Comparison of ENCODE assay signal across 13 cellular contexts in genomic region chr6:71181565-71181964, GRCh38.
A peak's percentile ranks its signal among the peaks of the same experiment; 100 is the strongest.
DNase-seq lines count a peak whose midpoint lies in the region; ATAC-seq and TF ChIP-seq lines count a peak whose summit lies in the region.
"Had no signal": no experiment of that assay in that cellular context is flagged by ENCODE, and none has a peak within 500 bp of the region (broad histone marks: within the 10 kb centered on the region; RNA-seq: fewer than 3 reads in every experiment).

No MANE protein-coding gene starts in this region.

- intact Hi-C loops in natural killer cell (cut with micrococcal nuclease), result no loop called here
- intact Hi-C loops in naive thymus-derived CD4-positive, alpha-beta T cell (cut with micrococcal nuclease), result no loop called here

- CTCF ChIA-PET in naive thymus-derived CD4-positive, alpha-beta T cell (lab: Charles Lee), result no interaction called here

- DNase-seq in GM04504 (ENCODE audit: low read depth) (peak; percentile 60), NT2/D1 (ENCODE audit: low read depth, low spot score) (peak; percentile 62), fibroblast of gingiva (ENCODE audit: low read depth) (peak; percentile 78), omental fat pad (ENCODE audit: low spot score) (no peak), NCI-H1092 (lab: John Stamatoyannopoulos, UW) (no peak), occipital lobe (lab: John Stamatoyannopoulos, UW) (no peak), natural killer cell (no peak)
- no peak for DNase-seq in naive thymus-derived CD4-positive, alpha-beta T cell
- DNase-seq: activated T-cell treated with anti-CD3 and anti-CD28 coated beads, Interleukin-2, amount 50 U/mL, for 4 hours; KBM-7; NCI-H510A treated with DMSO at 0.1 percent for 48 hours had no signal

- H3K9ac ChIP-seq in NT2/D1 (ENCODE audit: insufficient read length, low read depth), result no peak overlapping the region

- H3K27me3 ChIP-seq in NT2/D1 (ENCODE audit: insufficient read depth, insufficient read length), result no peaks in the 10 kb centered on the region
- no peaks in the 10 kb centered on the region for H3K27me3 ChIP-seq in naive thymus-derived CD4-positive, alpha-beta T cell (ENCODE audit: control insufficient read depth in 2 of 2, insufficient read depth in 2 of 2, low read length in 2 of 2)

- no peaks in the 10 kb centered on the region for H3K9me3 ChIP-seq in NT2/D1 (ENCODE audit: insufficient read depth, low read length)
- no peaks in the 10 kb centered on the region for H3K9me3 ChIP-seq in naive thymus-derived CD4-positive, alpha-beta T cell (ENCODE audit: control insufficient read depth in 2 of 3, low read length in 3 of 3)
- H3K9me3 ChIP-seq: prostate gland had no signal

- H3K36me3 Mint-ChIP-seq in natural killer cell, result no peaks in the 10 kb centered on the region
- no peaks in the 10 kb centered on the region for H3K36me3 Mint-ChIP-seq in naive thymus-derived CD4-positive, alpha-beta T cell

- no peak overlapping the region for H3K27ac Mint-ChIP-seq in natural killer cell
- H3K27ac Mint-ChIP-seq in naive thymus-derived CD4-positive, alpha-beta T cell, result no peak overlapping the region

- ATAC-seq in omental fat pad (ENCODE audit: low FRiP score), result peak; percentile 98
- no peak for ATAC-seq in natural killer cell
- no peak for ATAC-seq in naive thymus-derived CD4-positive, alpha-beta T cell
- ATAC-seq: activated T-cell treated with anti-CD3 and anti-CD28 coated beads, Interleukin-2, amount 50 U/mL, for 4 hours had no signal

- no peaks in the 10 kb centered on the region for H3K36me3 ChIP-seq in NT2/D1 (ENCODE audit: insufficient read depth, insufficient read length, low read length)
- H3K36me3 ChIP-seq in naive thymus-derived CD4-positive, alpha-beta T cell (ENCODE audit: control insufficient read depth in 2 of 3, insufficient read depth in 3 of 3, low read length in 3 of 3), result no peaks in the 10 kb centered on the region
- H3K36me3 ChIP-seq: prostate gland had no signal

- H3K27me3 Mint-ChIP-seq in natural killer cell (ENCODE audit: low read depth in 2 of 2), result peaks cover 22 to 31% of the 10 kb centered on the region in 2 donors
- H3K27me3 Mint-ChIP-seq in naive thymus-derived CD4-positive, alpha-beta T cell, result peaks cover 17 to 28% (median 22%) of the 10 kb centered on the region in 5 donors

- TF ChIP-seq CTCF in omental fat pad (IDR thresholded peaks at IDR 0.05), result no peak
- no peak for TF ChIP-seq CTCF in natural killer cell (IDR thresholded peaks at IDR 0.05)

- H3K4me1 ChIP-seq in NT2/D1 (ENCODE audit: insufficient read depth, insufficient read length), result no peaks in the 10 kb centered on the region
- no peaks in the 10 kb centered on the region for H3K4me1 ChIP-seq in naive thymus-derived CD4-positive, alpha-beta T cell (ENCODE audit: control insufficient read depth in 2 of 2, insufficient read depth in 2 of 2, low read length in 2 of 2)
- H3K4me1 ChIP-seq: prostate gland had no signal

- H3K4me3 Mint-ChIP-seq in natural killer cell, result no peak overlapping the region
- no peak overlapping the region for H3K4me3 Mint-ChIP-seq in naive thymus-derived CD4-positive, alpha-beta T cell
- H3K4me3 Mint-ChIP-seq: activated T-cell treated with anti-CD3 and anti-CD28 coated beads, Interleukin-2, amount 50 U/mL, for 4 hours had no signal

- no peaks in the 10 kb centered on the region for H3K9me3 Mint-ChIP-seq in natural killer cell
- H3K9me3 Mint-ChIP-seq in naive thymus-derived CD4-positive, alpha-beta T cell, result peaks cover 0 to 10% (median 0%) of the 10 kb centered on the region in 11 donors
- H3K9me3 Mint-ChIP-seq: activated T-cell treated with anti-CD3 and anti-CD28 coated beads, Interleukin-2, amount 50 U/mL, for 4 hours had no signal

- no peaks in the 10 kb centered on the region for H3K4me1 Mint-ChIP-seq in natural killer cell
- no peaks in the 10 kb centered on the region for H3K4me1 Mint-ChIP-seq in naive thymus-derived CD4-positive, alpha-beta T cell

- H3K27ac ChIP-seq in naive thymus-derived CD4-positive, alpha-beta T cell (ENCODE audit: low read depth, low read length), result no peak overlapping the region
- H3K27ac ChIP-seq: coronary artery, prostate gland had no signal

- POLR2A ChIA-PET in naive thymus-derived CD4-positive, alpha-beta T cell (lab: Charles Lee), result no interaction called here

- no peak overlapping the region for H3K4me3 ChIP-seq in NT2/D1 (ENCODE audit: insufficient read length, low read depth)
- no peak overlapping the region for H3K4me3 ChIP-seq in naive thymus-derived CD4-positive, alpha-beta T cell (ENCODE audit: low read length)
- H3K4me3 ChIP-seq: coronary artery, prostate gland had no signal

Comparison
In these comparisons a context has a peak if more than half of its experiments do, and no peak if none do; other contexts are left out.
1. DNase-seq: peak in GM04504 (single experiment), NT2/D1 (single experiment) and fibroblast of gingiva (single experiment); none in omental fat pad (single experiment), NCI-H1092 (single experiment), occipital lobe (single experiment), natural killer cell (single experiment) and naive thymus-derived CD4-positive, alpha-beta T cell (0 of 9).